In the genomic region with DNA sequence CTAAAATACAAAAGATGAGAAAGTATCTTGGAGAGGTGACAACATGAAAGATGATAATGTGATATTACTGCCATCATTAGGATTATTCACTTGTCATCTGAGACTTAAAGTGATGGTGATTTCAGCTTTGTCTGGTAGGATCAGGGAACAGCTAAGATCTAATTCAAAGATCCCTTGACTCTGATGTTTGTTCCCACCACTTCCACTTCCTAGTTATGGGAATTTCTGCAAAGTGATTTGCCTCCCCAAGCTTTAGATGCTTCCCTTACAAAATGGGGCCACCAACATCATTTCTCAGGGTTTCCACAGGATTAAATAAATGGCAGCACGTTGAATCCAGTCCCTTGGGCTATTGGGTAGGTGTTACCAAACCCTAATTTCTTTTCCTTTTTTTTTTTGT, we compare ENCODE assay signal across 34 cellular contexts.
"Had no signal": no experiment of that assay in that cellular context is flagged by ENCODE, and none has a peak within 500 bp of the region (broad histone marks: within the 10 kb centered on the region; RNA-seq: fewer than 3 reads in every experiment).

No MANE protein-coding gene starts in this region.

- H3K4me3 ChIP-seq: MG63 had no signal

- H3K9me3 ChIP-seq: MG63 had no signal

- DNase-seq: Karpas-422, Kasumi-1, MG63, MM.1S, MV-4-11, NCI-H1048, NCI-H1092, NCI-H1092 treated with DMSO at 0.1 percent for 48 hours, NCI-H1105, NCI-H1105 treated with DMSO at 0.1 percent for 48 hours, NCI-H1417, NCI-H1417 treated with DMSO at 0.1 percent for 48 hours, NCI-H1436, NCI-H1436 treated with DMSO at 0.1 percent for 48 hours, NCI-H146, NCI-H1694, NCI-H1694 treated with DMSO at 0.1 percent for 48 hours, NCI-H187, NCI-H187 treated with DMSO at 0.1 percent for 48 hours, NCI-H1930, NCI-H2029, NCI-H2029 treated with DMSO at 0.1 percent for 48 hours, NCI-H2081, NCI-H2081 treated with DMSO at 0.1 percent for 48 hours, NCI-H2107, NCI-H2171, NCI-H2171 treated with DMSO at 0.1 percent for 48 hours, NCI-H2227 treated with DMSO at 0.1 percent for 48 hours, NCI-H226, NCI-H345, NCI-H446, NCI-H446 treated with DMSO at 0.1 percent for 48 hours, NCI-H510A had no signal

- H3K27ac ChIP-seq: KMS-11 had no signal

- H3K4me2 ChIP-seq: KMS-11 had no signal

- H3K27me3 ChIP-seq: MG63 had no signal

- H3K36me3 ChIP-seq: MG63 had no signal

- H3K9ac ChIP-seq: KMS-11 had no signal
